ENCODE assay signal across 8 cellular contexts in genomic region chr5:173887610-173888472, GRCh38. TPM values are rescaled to one million over a fixed set of nuclear protein-coding genes. Genes with fewer than 3 reads are reported as not detected.
DNase-seq lines count a peak whose midpoint lies in the region; ATAC-seq lines count a peak whose summit lies in the region.

TSS of gene CPEB4 (plus strand) at chr5:173888349. CDS start at chr5:173889734, 1,385 bp downstream.

- ATAC-seq in GM19372 (IDR thresholded peaks at IDR 0.05; ENCODE audit: low read depth, unreplicated experiment): peak; percentile 87
- ATAC-seq in HG03558 (IDR thresholded peaks at IDR 0.05; ENCODE audit: extremely low read depth, unreplicated experiment): peak; percentile 81
- ATAC-seq in left lobe of liver: peak; percentile 88

- DNase-seq in C1 segment of cervical spinal cord (lab: John Stamatoyannopoulos, UW) (peak; percentile 91 to 100 (median 99)), NCI-H748 treated with DMSO at 0.1 percent for 48 hours (lab: John Stamatoyannopoulos, UW) (peak; percentile 97), dedifferentiated amniotic fluid mesenchymal stem cell (ENCODE audit: extremely low spot score) (peak; percentile 100), left lobe of liver (ENCODE audit: low spot score) (peak; percentile 99)
- peak; percentile 84 to 97 for DNase-seq in activated CD4-positive, alpha-beta T cell treated with anti-CD3 and anti-CD28 coated beads, Interleukin-2, amount 50 U/mL, for 24 hours (ENCODE audit: low read depth in 1 of 2, low spot score in 1 of 2)
- peak; percentile 98 for DNase-seq in stimulated activated CD4-positive, alpha-beta T cell treated with anti-CD3 and anti-CD28 coated beads, Interleukin-2, amount 100 ng/mL, for 4 hours (ENCODE audit: low read depth)

RNA-seq across cellular contexts. Expression of gene CPEB4, which starts in this region (rescaled TPM):
- 28.2 TPM for total RNA-seq in left lobe of liver

Comparison
In these comparisons a context has a peak if more than half of its experiments do, and no peak if none do; other contexts are left out.
1. Peak in every context shown above with its lines: DNase-seq and ATAC-seq.